ENCODE assay signal across 19 cellular contexts in the genomic region with DNA sequence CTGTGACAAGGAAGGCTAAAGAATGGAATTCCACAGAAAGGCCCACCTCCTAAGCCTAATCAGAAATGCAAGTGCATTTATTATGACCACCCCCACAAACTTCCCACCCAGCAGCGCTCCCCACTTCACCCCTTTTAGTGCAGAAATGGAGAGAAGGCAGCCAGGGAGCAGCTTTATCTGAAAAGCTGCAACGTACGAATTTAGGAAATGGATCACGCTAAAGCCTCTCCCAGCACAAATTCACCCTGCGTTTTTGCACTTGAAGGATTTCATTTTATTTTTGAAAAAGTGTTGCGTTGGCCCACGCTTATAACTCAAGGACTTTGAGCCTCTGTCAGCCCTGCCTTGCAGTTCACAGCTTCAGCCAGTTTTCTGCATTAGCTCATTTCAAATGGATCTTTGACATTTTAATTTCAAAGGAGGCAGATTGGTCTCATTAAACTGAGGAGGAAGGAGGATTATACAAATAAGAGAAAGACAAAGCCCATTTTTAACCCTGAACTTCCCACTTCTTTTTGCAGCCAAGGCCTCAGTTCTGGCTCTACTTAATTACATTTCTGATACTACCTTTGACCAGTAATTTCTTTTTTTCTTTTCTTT.
"Had no signal": no experiment of that assay in that cellular context is flagged by ENCODE, and none has a peak within 500 bp of the region (broad histone marks: within the 10 kb centered on the region; RNA-seq: fewer than 3 reads in every experiment).

No MANE protein-coding gene starts in this region.

- H3K4me2 ChIP-seq: hepatocyte had no signal

- ATAC-seq: activated CD4-positive, alpha-beta T cell treated with anti-CD3 and anti-CD28 coated beads for 36 hours; activated naive CD8-positive, alpha-beta T cell treated with anti-CD3 and anti-CD28 coated beads, Interleukin-2, amount 50 U/mL, for 24 hours; gastrocnemius medialis had no signal

- H2AFZ ChIP-seq: hepatocyte had no signal

- H3K4me1 ChIP-seq: colonic mucosa, pancreas had no signal

- H3K36me3 ChIP-seq: colonic mucosa, left ventricle myocardium inferior, pancreas, right atrium auricular region, transverse colon had no signal

- FAIRE-seq: keratinocyte, pancreas had no signal

- H3K79me2 ChIP-seq: hepatocyte had no signal

- H3K4me3 Mint-ChIP-seq: activated CD4-positive, alpha-beta memory T cell treated with anti-CD3 and anti-CD28 coated beads, Interleukin-2, amount 10 ng/mL, durations not matched to agents 7 days and 5 days; activated CD4-positive, alpha-beta T cell treated with anti-CD3 and anti-CD28 coated beads for 36 hours; activated naive CD8-positive, alpha-beta T cell treated with anti-CD3 and anti-CD28 coated beads, Interleukin-2, amount 50 U/mL, for 24 hours; activated T-helper 1 cell treated with anti-CD3 and anti-CD28 coated beads, Interleukin-12 subunit alpha, Interleukin-12 subunit beta, Interleukin-2, Interleukin-4 antibody, amounts not matched to agents 30 ng/mL and 10 ng/mL and 1 ng/mL, durations not matched to agents 14 hours and 24 hours and 36 hours; neural crest cell had no signal

- H3K4me1 Mint-ChIP-seq: activated CD4-positive, alpha-beta memory T cell treated with anti-CD3 and anti-CD28 coated beads, Interleukin-2, amount 10 ng/mL, durations not matched to agents 7 days and 5 days; activated CD4-positive, alpha-beta T cell treated with anti-CD3 and anti-CD28 coated beads for 36 hours; activated naive CD8-positive, alpha-beta T cell treated with anti-CD3 and anti-CD28 coated beads, Interleukin-2, amount 50 U/mL, for 24 hours had no signal

- H3K9me3 ChIP-seq: ascending aorta, colonic mucosa, gastrocnemius medialis, left ventricle myocardium inferior, pancreas, right atrium auricular region, transverse colon had no signal

- H3K4me3 ChIP-seq: ascending aorta, colonic mucosa, gastrocnemius medialis, hepatocyte, left ventricle myocardium inferior, pancreas, right atrium auricular region, skin epidermis, transverse colon had no signal

- H3K9me3 Mint-ChIP-seq: activated CD4-positive, alpha-beta memory T cell treated with anti-CD3 and anti-CD28 coated beads, Interleukin-2, amount 10 ng/mL, durations not matched to agents 7 days and 5 days; activated naive CD8-positive, alpha-beta T cell treated with anti-CD3 and anti-CD28 coated beads, Interleukin-2, amount 50 U/mL, for 24 hours; activated T-helper 1 cell treated with anti-CD3 and anti-CD28 coated beads, Interleukin-12 subunit alpha, Interleukin-12 subunit beta, Interleukin-2, Interleukin-4 antibody, amounts not matched to agents 30 ng/mL and 10 ng/mL and 1 ng/mL, durations not matched to agents 14 hours and 24 hours and 36 hours; neural crest cell had no signal

- H3K27ac ChIP-seq: colonic mucosa, gastrocnemius medialis, hepatocyte, left ventricle myocardium inferior, pancreas, right atrium auricular region, VCaP had no signal

- DNase-seq: activated CD4-positive, alpha-beta memory T cell treated with anti-CD3 and anti-CD28 coated beads, Interleukin-2, amount 10 ng/mL, durations not matched to agents 7 days and 5 days; activated CD4-positive, alpha-beta T cell treated with anti-CD3 and anti-CD28 coated beads for 36 hours; activated CD8-positive, alpha-beta memory T cell treated with anti-CD3 and anti-CD28 coated beads, Interleukin-2, amount 50 U/mL, for 48 hours; activated naive CD4-positive, alpha-beta T cell; activated naive CD8-positive, alpha-beta T cell treated with anti-CD3 and anti-CD28 coated beads, Interleukin-2, amount 50 U/mL, for 24 hours; colonic mucosa; gastrocnemius medialis; left ventricle myocardium inferior; pancreas; T-helper 1 cell; transverse colon had no signal

- H3K27me3 ChIP-seq: ascending aorta, colonic mucosa, gastrocnemius medialis, hepatocyte, pancreas, right atrium auricular region, transverse colon had no signal

- H3K27ac Mint-ChIP-seq: activated CD4-positive, alpha-beta memory T cell treated with anti-CD3 and anti-CD28 coated beads, Interleukin-2, amount 10 ng/mL, durations not matched to agents 7 days and 5 days; activated CD4-positive, alpha-beta T cell treated with anti-CD3 and anti-CD28 coated beads for 36 hours; activated naive CD8-positive, alpha-beta T cell treated with anti-CD3 and anti-CD28 coated beads, Interleukin-2, amount 50 U/mL, for 24 hours; activated T-helper 1 cell treated with anti-CD3 and anti-CD28 coated beads, Interleukin-12 subunit alpha, Interleukin-12 subunit beta, Interleukin-2, Interleukin-4 antibody, amounts not matched to agents 30 ng/mL and 10 ng/mL and 1 ng/mL, durations not matched to agents 14 hours and 24 hours and 36 hours had no signal

- H3K27me3 Mint-ChIP-seq: activated CD4-positive, alpha-beta memory T cell treated with anti-CD3 and anti-CD28 coated beads, Interleukin-2, amount 10 ng/mL, durations not matched to agents 7 days and 5 days; activated CD4-positive, alpha-beta T cell treated with anti-CD3 and anti-CD28 coated beads for 36 hours had no signal
